ENCODE assay signal across 8 cellular contexts in the genomic region with DNA sequence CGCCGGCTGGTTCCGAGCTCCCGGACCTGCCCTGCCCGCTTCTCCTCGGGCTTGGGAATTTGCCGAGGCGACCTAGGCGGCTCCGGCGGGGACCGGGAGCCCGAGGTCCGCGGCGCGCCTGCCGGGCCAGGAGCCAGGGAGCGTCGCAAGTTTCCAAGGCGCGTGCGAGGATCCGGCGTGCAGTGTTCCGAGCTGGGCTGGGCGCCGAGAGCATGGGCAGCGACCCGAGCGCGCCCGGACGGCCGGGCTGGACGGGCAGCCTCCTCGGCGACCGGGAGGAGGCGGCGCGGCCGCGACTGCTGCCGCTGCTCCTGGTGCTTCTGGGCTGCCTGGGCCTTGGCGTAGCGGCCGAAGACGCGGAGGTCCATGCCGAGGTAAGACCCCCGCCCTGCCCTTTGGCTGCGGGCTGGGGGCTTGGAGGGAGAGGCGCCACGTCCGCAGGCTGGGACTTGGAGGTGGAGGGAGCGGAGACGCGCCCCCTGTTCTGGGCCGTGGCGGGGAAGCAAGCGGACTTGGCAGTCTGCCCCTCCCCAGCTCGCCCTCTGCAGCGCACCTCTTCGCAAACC. TPM values are rescaled to one million over a fixed set of nuclear protein-coding genes. Genes with fewer than 3 reads are reported as not detected.
A peak's percentile ranks its signal among the peaks of the same experiment; 100 is the strongest.
DNase-seq lines count a peak whose midpoint lies in the region; ATAC-seq lines count a peak whose summit lies in the region.

No MANE protein-coding gene starts in this region.

- ATAC-seq in left cardiac atrium: peak; percentile 36 to 49

- no peaks in the 10 kb centered on the region for H3K36me3 Mint-ChIP-seq in activated naive CD8-positive, alpha-beta T cell

- peak; percentile 70 for DNase-seq in activated CD8-positive, alpha-beta memory T cell treated with anti-CD3 and anti-CD28 coated beads for 24 hours
- no peak for DNase-seq in activated CD8-positive, alpha-beta memory T cell treated with anti-CD3 and anti-CD28 coated beads, Interleukin-2, amount 50 U/mL, for 4 hours
- no peak for DNase-seq in Jurkat, Clone E6-1 (ENCODE audit: low read depth, low spot score)
- peak; percentile 59 for DNase-seq in left cardiac atrium
- DNase-seq in putamen (ENCODE audit: low spot score): peak; percentile 37
- no peak for DNase-seq in NAMALWA (ENCODE audit: low spot score)
- no peak for DNase-seq in mesenteric fat pad (ENCODE audit: low spot score)

- intact Hi-C loops in left cardiac atrium (cut with DNase I): no loop called here

- peak overlapping the region; percentile 54 for H3K4me3 Mint-ChIP-seq in activated naive CD8-positive, alpha-beta T cell

- H3K27ac Mint-ChIP-seq in activated naive CD8-positive, alpha-beta T cell: no peak overlapping the region

- no peaks in the 10 kb centered on the region for H3K9me3 Mint-ChIP-seq in activated naive CD8-positive, alpha-beta T cell (ENCODE audit: low read depth)

- H3K4me3 ChIP-seq in Jurkat, Clone E6-1 (ENCODE audit: low read length): peak overlapping the region; percentile 54

- H3K27me3 Mint-ChIP-seq in activated naive CD8-positive, alpha-beta T cell: no peaks in the 10 kb centered on the region

- H3K4me1 Mint-ChIP-seq in activated naive CD8-positive, alpha-beta T cell (ENCODE audit: low read depth): peaks cover 10% of the 10 kb centered on the region

RNA-seq across cellular contexts. Expression of a gene that starts 0.7 kb away (rescaled TPM):
- polyA plus RNA-seq in Jurkat, Clone E6-1 (2012; ENCODE audit: insufficient read depth, insufficient read length): 4.1 TPM
- total RNA-seq in left cardiac atrium (10 to 100 TPM; 46.2 to 52.9 TPM), mesenteric fat pad (23.2 TPM)

RNA-seq across cellular contexts. Expression of a gene that starts 25.0 kb away (rescaled TPM):
- polyA plus RNA-seq in Jurkat, Clone E6-1 (2012; ENCODE audit: insufficient read depth, insufficient read length): 65.8 TPM
- 10 to 100 TPM; 32.3 to 37.7 TPM for total RNA-seq in left cardiac atrium
- 40.8 TPM for total RNA-seq in mesenteric fat pad

RNA-seq across cellular contexts. Expression of a gene that starts 25.8 kb away (rescaled TPM):
- 9.2 TPM for polyA plus RNA-seq in Jurkat, Clone E6-1 (2012; ENCODE audit: insufficient read depth, insufficient read length)
- total RNA-seq in left cardiac atrium: 1 to 10 TPM; 5.9 to 8.1 TPM
- total RNA-seq in mesenteric fat pad: 7.5 TPM

RNA-seq across cellular contexts. Expression of a gene that starts 55.3 kb away (rescaled TPM):
- not detected for polyA plus RNA-seq in Jurkat, Clone E6-1 (2012; ENCODE audit: insufficient read depth, insufficient read length)
- total RNA-seq in left cardiac atrium (not detected), mesenteric fat pad (not detected)

Comparison
In these comparisons a context has a peak if more than half of its experiments do, and no peak if none do; other contexts are left out.
1. DNase-seq: peak in activated CD8-positive, alpha-beta memory T cell treated with anti-CD3 and anti-CD28 coated beads for 24 hours (single experiment), left cardiac atrium (single experiment) and putamen (single experiment); none in activated CD8-positive, alpha-beta memory T cell treated with anti-CD3 and anti-CD28 coated beads, Interleukin-2, amount 50 U/mL, for 4 hours (single experiment), Jurkat, Clone E6-1 (single experiment), NAMALWA (single experiment) and mesenteric fat pad (single experiment).